1 cellular context compared by ENCODE assay signal in the genomic region with DNA sequence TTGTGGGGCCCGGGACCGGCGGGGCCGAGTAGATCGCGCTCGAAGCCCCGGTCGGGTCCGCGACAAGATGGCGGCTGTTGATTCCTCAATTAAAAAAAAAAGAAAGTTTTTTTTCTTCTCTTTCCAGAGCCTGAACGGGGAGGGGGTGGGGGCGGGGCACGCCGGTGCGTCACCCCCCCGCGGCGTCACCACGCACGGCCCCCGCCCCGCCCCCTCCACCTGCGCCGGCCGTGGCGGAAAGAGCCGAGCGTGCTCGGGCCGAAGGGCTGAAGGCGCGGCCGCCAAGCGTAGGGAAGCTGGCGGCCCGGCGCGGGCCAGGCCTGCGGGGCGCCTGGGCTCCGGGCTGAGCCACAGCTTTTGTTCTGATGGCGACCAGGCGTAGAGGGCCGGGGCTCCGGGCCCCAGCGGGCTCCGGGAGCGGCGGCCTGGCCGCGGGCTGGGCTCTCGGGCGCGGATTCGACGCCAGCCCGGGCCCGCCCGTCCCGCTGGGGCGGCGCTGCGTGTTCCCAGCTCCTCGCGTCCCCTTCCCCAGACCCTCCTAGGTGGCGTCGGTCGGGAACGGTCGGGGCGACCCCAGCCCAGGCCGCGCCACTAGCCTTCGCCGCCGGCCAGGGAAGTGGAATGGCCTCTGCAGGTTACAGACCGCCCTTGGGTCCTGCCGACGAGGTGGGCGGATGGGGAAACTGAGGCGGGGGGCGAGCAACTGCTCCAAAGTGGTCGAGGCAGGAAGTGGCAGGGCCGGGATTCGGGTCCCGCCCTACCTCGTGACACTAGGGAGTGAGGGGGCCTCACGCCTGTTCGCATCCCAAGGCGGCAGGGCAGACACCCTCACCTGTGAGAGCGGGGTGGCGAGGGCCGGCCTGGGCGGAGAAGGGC.
TF ChIP-seq lines count a peak whose summit lies in the region.

A gene (minus strand): TSS at position 91 of the 876 bp plus-strand sequence. CDS start 797 bp downstream, outside the sequence.

TF ChIP-seq in HepG2, 621 proteins besides CTCF, POLR2A, EP300 and RAD21 (continued from another document and continues in another):
- TF ChIP-seq, protein P1, sequence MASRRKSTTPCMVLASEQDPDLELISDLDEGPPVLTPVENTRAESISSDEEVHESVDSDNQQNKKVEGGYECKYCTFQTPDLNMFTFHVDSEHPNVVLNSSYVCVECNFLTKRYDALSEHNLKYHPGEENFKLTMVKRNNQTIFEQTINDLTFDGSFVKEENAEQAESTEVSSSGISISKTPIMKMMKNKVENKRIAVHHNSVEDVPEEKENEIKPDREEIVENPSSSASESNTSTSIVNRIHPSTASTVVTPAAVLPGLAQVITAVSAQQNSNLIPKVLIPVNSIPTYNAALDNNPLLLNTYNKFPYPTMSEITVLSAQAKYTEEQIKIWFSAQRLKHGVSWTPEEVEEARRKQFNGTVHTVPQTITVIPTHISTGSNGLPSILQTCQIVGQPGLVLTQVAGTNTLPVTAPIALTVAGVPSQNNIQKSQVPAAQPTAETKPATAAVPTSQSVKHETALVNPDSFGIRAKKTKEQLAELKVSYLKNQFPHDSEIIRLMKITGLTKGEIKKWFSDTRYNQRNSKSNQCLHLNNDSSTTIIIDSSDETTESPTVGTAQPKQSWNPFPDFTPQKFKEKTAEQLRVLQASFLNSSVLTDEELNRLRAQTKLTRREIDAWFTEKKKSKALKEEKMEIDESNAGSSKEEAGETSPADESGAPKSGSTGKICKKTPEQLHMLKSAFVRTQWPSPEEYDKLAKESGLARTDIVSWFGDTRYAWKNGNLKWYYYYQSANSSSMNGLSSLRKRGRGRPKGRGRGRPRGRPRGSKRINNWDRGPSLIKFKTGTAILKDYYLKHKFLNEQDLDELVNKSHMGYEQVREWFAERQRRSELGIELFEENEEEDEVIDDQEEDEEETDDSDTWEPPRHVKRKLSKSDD (CRISPR knock-in tag; IDR thresholded peaks at IDR 0.05; ENCODE audit: low read depth) = 0 out of 2 replicates have a peak, but pooled peaks have one; percentile 27
- TF ChIP-seq U2AF1 (optimal IDR thresholded peaks at IDR 0.05; ENCODE audit: low read depth, low read length) (no peak), ZNF333 (CRISPR knock-in tag; IDR thresholded peaks at IDR 0.05; ENCODE audit: borderline replicate concordance) (peak; percentile 74; the same call in 1 of the 2 replicates), RELA (CRISPR knock-in tag; IDR thresholded peaks at IDR 0.05) (peak; percentile 65; the same call in 1 of the 2 replicates), NCOA1 (CRISPR knock-in tag; IDR thresholded peaks at IDR 0.05) (no peak), HNRNPLL (IDR thresholded peaks at IDR 0.05; ENCODE audit: low read depth, low read length, poor library complexity, severe bottlenecking) (peak; percentile 54), MXI1 (IDR thresholded peaks at IDR 0.05; ENCODE audit: borderline replicate concordance, low read depth, low read length) (peak; percentile 63; the same call in 1 of the 3 replicates), ZNF282 (IDR thresholded peaks at IDR 0.05; ENCODE audit: partially characterized antibody) (no peak), SPEN (CRISPR knock-in tag; IDR thresholded peaks at IDR 0.05; ENCODE audit: low read depth) (peak; percentile 74; the same call in 1 of the 2 replicates), ZNF615 (CRISPR knock-in tag; IDR thresholded peaks at IDR 0.05; ENCODE audit: borderline replicate concordance) (no peak), ARNT2 (CRISPR knock-in tag; IDR thresholded peaks at IDR 0.05; ENCODE audit: low read depth) (peak; percentile 32), NFIB (CRISPR knock-in tag; IDR thresholded peaks at IDR 0.05; ENCODE audit: borderline replicate concordance) (0 out of 2 replicates have a peak, but pooled peaks have one; percentile 39), ZMAT3 (CRISPR knock-in tag; conservative IDR thresholded peaks at IDR 0.05) (0 out of 2 replicates have a peak, but pooled peaks have one; percentile 46), ZFY (CRISPR knock-in tag; IDR thresholded peaks at IDR 0.05) (peak; percentile 91), MED8 (CRISPR knock-in tag; IDR thresholded peaks at IDR 0.05; ENCODE audit: insufficient replicate concordance) (peak; percentile 42), ERF (CRISPR knock-in tag; IDR thresholded peaks at IDR 0.05) (peak; percentile 68), ZNF234 (CRISPR knock-in tag; conservative IDR thresholded peaks at IDR 0.05) (0 out of 2 replicates have a peak, but pooled peaks have one; percentile 33), TSC22D2 (CRISPR knock-in tag; IDR thresholded peaks at IDR 0.05; ENCODE audit: borderline replicate concordance) (no peak), PHF5A (CRISPR knock-in tag; IDR thresholded peaks at IDR 0.05; ENCODE audit: low read depth, unreplicated experiment) (peak; percentile 53), ZNF10 (CRISPR knock-in tag; IDR thresholded peaks at IDR 0.05; ENCODE audit: borderline replicate concordance, low read depth) (no peak), RAD51 (IDR thresholded peaks at IDR 0.05; ENCODE audit: borderline replicate concordance) (no peak), PHF8 (CRISPR knock-in tag; IDR thresholded peaks at IDR 0.05) (peak; percentile 57), ZKSCAN5 (CRISPR knock-in tag; IDR thresholded peaks at IDR 0.05) (no peak), ZBTB7B (CRISPR knock-in tag; IDR thresholded peaks at IDR 0.05) (0 out of 2 replicates have a peak, but pooled peaks have one; percentile 12), NRL (CRISPR knock-in tag; IDR thresholded peaks at IDR 0.05; ENCODE audit: borderline replicate concordance) (no peak; the same call in 1 of the 2 replicates), ZNF839 (CRISPR knock-in tag; IDR thresholded peaks at IDR 0.05; ENCODE audit: borderline replicate concordance) (no peak), ZNF3 (CRISPR knock-in tag; IDR thresholded peaks at IDR 0.05) (no peak)
- TF ChIP-seq, protein P2, sequence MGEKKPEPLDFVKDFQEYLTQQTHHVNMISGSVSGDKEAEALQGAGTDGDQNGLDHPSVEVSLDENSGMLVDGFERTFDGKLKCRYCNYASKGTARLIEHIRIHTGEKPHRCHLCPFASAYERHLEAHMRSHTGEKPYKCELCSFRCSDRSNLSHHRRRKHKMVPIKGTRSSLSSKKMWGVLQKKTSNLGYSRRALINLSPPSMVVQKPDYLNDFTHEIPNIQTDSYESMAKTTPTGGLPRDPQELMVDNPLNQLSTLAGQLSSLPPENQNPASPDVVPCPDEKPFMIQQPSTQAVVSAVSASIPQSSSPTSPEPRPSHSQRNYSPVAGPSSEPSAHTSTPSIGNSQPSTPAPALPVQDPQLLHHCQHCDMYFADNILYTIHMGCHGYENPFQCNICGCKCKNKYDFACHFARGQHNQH (CRISPR knock-in tag; IDR thresholded peaks at IDR 0.05) = 0 out of 2 replicates have a peak, but pooled peaks have one; percentile 19
- TF ChIP-seq, protein P3, sequence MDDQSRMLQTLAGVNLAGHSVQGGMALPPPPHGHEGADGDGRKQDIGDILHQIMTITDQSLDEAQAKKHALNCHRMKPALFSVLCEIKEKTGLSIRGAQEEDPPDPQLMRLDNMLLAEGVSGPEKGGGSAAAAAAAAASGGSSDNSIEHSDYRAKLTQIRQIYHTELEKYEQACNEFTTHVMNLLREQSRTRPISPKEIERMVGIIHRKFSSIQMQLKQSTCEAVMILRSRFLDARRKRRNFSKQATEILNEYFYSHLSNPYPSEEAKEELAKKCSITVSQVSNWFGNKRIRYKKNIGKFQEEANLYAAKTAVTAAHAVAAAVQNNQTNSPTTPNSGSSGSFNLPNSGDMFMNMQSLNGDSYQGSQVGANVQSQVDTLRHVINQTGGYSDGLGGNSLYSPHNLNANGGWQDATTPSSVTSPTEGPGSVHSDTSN (CRISPR knock-in tag; IDR thresholded peaks at IDR 0.05; ENCODE audit: borderline replicate concordance) = no peak
- TF ChIP-seq, protein P4, sequence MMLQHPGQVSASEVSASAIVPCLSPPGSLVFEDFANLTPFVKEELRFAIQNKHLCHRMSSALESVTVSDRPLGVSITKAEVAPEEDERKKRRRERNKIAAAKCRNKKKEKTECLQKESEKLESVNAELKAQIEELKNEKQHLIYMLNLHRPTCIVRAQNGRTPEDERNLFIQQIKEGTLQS (CRISPR knock-in tag; IDR thresholded peaks at IDR 0.05) = no peak
- TF ChIP-seq, protein P5, sequence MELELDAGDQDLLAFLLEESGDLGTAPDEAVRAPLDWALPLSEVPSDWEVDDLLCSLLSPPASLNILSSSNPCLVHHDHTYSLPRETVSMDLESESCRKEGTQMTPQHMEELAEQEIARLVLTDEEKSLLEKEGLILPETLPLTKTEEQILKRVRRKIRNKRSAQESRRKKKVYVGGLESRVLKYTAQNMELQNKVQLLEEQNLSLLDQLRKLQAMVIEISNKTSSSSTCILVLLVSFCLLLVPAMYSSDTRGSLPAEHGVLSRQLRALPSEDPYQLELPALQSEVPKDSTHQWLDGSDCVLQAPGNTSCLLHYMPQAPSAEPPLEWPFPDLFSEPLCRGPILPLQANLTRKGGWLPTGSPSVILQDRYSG (CRISPR knock-in tag; IDR thresholded peaks at IDR 0.05) = 0 out of 2 replicates have a peak, but pooled peaks have one; percentile 66
- TF ChIP-seq, protein P6, sequence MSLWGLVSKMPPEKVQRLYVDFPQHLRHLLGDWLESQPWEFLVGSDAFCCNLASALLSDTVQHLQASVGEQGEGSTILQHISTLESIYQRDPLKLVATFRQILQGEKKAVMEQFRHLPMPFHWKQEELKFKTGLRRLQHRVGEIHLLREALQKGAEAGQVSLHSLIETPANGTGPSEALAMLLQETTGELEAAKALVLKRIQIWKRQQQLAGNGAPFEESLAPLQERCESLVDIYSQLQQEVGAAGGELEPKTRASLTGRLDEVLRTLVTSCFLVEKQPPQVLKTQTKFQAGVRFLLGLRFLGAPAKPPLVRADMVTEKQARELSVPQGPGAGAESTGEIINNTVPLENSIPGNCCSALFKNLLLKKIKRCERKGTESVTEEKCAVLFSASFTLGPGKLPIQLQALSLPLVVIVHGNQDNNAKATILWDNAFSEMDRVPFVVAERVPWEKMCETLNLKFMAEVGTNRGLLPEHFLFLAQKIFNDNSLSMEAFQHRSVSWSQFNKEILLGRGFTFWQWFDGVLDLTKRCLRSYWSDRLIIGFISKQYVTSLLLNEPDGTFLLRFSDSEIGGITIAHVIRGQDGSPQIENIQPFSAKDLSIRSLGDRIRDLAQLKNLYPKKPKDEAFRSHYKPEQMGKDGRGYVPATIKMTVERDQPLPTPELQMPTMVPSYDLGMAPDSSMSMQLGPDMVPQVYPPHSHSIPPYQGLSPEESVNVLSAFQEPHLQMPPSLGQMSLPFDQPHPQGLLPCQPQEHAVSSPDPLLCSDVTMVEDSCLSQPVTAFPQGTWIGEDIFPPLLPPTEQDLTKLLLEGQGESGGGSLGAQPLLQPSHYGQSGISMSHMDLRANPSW (CRISPR knock-in tag; IDR thresholded peaks at IDR 0.05; ENCODE audit: borderline replicate concordance) = no peak
- TF ChIP-seq, protein P7, sequence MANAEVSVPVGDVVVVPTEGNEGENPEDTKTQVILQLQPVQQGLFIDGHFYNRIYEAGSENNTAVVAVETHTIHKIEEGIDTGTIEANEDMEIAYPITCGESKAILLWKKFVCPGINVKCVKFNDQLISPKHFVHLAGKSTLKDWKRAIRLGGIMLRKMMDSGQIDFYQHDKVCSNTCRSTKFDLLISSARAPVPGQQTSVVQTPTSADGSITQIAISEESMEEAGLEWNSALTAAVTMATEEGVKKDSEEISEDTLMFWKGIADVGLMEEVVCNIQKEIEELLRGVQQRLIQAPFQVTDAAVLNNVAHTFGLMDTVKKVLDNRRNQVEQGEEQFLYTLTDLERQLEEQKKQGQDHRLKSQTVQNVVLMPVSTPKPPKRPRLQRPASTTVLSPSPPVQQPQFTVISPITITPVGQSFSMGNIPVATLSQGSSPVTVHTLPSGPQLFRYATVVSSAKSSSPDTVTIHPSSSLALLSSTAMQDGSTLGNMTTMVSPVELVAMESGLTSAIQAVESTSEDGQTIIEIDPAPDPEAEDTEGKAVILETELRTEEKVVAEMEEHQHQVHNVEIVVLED (CRISPR knock-in tag; IDR thresholded peaks at IDR 0.05; ENCODE audit: borderline replicate concordance) = peak; percentile 96
- TF ChIP-seq, protein P8, sequence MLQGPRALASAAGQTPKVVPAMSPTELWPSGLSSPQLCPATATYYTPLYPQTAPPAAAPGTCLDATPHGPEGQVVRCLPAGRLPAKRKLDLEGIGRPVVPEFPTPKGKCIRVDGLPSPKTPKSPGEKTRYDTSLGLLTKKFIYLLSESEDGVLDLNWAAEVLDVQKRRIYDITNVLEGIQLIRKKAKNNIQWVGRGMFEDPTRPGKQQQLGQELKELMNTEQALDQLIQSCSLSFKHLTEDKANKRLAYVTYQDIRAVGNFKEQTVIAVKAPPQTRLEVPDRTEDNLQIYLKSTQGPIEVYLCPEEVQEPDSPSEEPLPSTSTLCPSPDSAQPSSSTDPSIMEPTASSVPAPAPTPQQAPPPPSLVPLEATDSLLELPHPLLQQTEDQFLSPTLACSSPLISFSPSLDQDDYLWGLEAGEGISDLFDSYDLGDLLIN (CRISPR knock-in tag; IDR thresholded peaks at IDR 0.05; ENCODE audit: borderline replicate concordance) = 0 out of 2 replicates have a peak, but pooled peaks have one; percentile 12
- TF ChIP-seq, protein P9, sequence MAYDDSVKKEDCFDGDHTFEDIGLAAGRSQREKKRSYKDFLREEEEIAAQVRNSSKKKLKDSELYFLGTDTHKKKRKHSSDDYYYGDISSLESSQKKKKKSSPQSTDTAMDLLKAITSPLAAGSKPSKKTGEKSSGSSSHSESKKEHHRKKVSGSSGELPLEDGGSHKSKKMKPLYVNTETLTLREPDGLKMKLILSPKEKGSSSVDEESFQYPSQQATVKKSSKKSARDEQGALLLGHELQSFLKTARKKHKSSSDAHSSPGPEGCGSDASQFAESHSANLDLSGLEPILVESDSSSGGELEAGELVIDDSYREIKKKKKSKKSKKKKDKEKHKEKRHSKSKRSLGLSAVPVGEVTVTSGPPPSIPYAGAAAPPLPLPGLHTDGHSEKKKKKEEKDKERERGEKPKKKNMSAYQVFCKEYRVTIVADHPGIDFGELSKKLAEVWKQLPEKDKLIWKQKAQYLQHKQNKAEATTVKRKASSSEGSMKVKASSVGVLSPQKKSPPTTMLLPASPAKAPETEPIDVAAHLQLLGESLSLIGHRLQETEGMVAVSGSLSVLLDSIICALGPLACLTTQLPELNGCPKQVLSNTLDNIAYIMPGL (CRISPR knock-in tag; IDR thresholded peaks at IDR 0.05; ENCODE audit: borderline replicate concordance in 1 of 2, low read depth in 1 of 2) = peak in 1 of 2 experiments; percentile 43; a peak in 1 of 4 replicates
- TF ChIP-seq, protein P10, sequence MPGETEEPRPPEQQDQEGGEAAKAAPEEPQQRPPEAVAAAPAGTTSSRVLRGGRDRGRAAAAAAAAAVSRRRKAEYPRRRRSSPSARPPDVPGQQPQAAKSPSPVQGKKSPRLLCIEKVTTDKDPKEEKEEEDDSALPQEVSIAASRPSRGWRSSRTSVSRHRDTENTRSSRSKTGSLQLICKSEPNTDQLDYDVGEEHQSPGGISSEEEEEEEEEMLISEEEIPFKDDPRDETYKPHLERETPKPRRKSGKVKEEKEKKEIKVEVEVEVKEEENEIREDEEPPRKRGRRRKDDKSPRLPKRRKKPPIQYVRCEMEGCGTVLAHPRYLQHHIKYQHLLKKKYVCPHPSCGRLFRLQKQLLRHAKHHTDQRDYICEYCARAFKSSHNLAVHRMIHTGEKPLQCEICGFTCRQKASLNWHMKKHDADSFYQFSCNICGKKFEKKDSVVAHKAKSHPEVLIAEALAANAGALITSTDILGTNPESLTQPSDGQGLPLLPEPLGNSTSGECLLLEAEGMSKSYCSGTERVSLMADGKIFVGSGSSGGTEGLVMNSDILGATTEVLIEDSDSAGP (CRISPR knock-in tag; IDR thresholded peaks at IDR 0.05; ENCODE audit: borderline replicate concordance) = peak; percentile 47; the same call in 1 of the 2 replicates
- TF ChIP-seq, protein P11, sequence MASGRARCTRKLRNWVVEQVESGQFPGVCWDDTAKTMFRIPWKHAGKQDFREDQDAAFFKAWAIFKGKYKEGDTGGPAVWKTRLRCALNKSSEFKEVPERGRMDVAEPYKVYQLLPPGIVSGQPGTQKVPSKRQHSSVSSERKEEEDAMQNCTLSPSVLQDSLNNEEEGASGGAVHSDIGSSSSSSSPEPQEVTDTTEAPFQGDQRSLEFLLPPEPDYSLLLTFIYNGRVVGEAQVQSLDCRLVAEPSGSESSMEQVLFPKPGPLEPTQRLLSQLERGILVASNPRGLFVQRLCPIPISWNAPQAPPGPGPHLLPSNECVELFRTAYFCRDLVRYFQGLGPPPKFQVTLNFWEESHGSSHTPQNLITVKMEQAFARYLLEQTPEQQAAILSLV (CRISPR knock-in tag; IDR thresholded peaks at IDR 0.05; ENCODE audit: borderline replicate concordance) = peak; percentile 65; the same call in 1 of the 2 replicates
